Comparison of ENCODE assay signal across 30 cellular contexts in the genomic region with DNA sequence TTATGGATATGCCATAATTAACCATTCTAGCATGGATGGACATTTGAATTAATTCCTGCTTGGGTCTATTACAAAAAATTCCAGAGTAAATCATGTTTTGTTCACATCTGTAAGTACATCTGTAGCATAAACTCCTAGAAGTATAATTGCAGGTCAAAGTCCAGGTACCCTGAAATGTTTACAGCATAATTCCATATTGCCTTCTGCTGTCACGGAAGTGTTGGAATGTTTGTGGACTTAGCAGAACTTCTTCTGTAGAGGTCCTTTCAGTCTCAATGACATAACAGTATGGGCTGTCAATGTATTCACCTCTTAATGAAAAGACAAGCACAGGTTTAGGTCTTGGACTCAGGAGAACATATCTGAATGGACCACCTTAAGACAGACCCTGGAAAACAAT. TPM values are rescaled to one million over a fixed set of nuclear protein-coding genes. Genes with fewer than 3 reads are reported as not detected.
"Had no signal": no experiment of that assay in that cellular context is flagged by ENCODE, and none has a peak within 500 bp of the region (broad histone marks: within the 10 kb centered on the region; RNA-seq: fewer than 3 reads in every experiment).

No MANE protein-coding gene starts in this region.

- H3K27me3 ChIP-seq: ascending aorta, cardiac muscle cell had no signal

- H3K4me1 ChIP-seq: ascending aorta had no signal

- H3K4me3 ChIP-seq: ascending aorta, cardiac muscle cell had no signal

- H3K27ac ChIP-seq: ascending aorta, cardiac muscle cell, VCaP had no signal

- H3K36me3 ChIP-seq: ascending aorta, cardiac muscle cell had no signal

- FAIRE-seq: bronchial epithelial cell had no signal

- H3K9me3 ChIP-seq: ascending aorta had no signal

- DNase-seq: activated B cell treated with CpG ODN at 0.5 μM for 24 hours; activated CD4-positive, alpha-beta memory T cell treated with anti-CD3 and anti-CD28 coated beads for 36 hours; activated CD4-positive, alpha-beta T cell treated with anti-CD3 and anti-CD28 coated beads for 4 hours; activated CD4-positive, alpha-beta T cell treated with anti-CD3 and anti-CD28 coated beads, Interleukin-2, amount 10 ng/mL, durations not matched to agents 24 days and 14 days; activated CD4-positive, alpha-beta T cell treated with anti-CD3 and anti-CD28 coated beads, Interleukin-2, amount 50 U/mL, for 1 hour; activated CD4-positive, alpha-beta T cell treated with anti-CD3 and anti-CD28 coated beads, Interleukin-2, amount 50 U/mL, for 4 hours; activated CD4-positive, CD25-positive, alpha-beta regulatory T cell treated with anti-CD3 and anti-CD28 coated beads, Interleukin-2, amount 50 U/mL, for 72 hours; activated CD8-positive, alpha-beta memory T cell treated with anti-CD3 and anti-CD28 coated beads, Interleukin-2, amount 50 U/mL, for 4 hours; activated CD8-positive, alpha-beta T cell treated with anti-CD3 and anti-CD28 coated beads for 36 hours; activated effector memory CD4-positive, alpha-beta T cell treated with anti-CD3 and anti-CD28 coated beads, Interleukin-2, amount 50 U/mL, for 16 hours; activated gamma-delta T cell treated with Interleukin-2 at 50 U/mL for 16 hours; activated naive CD4-positive, alpha-beta T cell treated with anti-CD3 and anti-CD28 coated beads, Interleukin-2, amount 10 ng/mL, durations not matched to agents 7 days and 5 days; activated naive CD4-positive, alpha-beta T cell treated with Interleukin-2 at 50 U/mL for 16 hours; activated naive CD8-positive, alpha-beta T cell treated with anti-CD3 and anti-CD28 coated beads, Interleukin-2, amount 10 ng/mL, durations not matched to agents 7 days and 5 days; activated naive CD8-positive, alpha-beta T cell treated with anti-CD3 and anti-CD28 coated beads, Interleukin-2, amount 50 U/mL, for 24 hours; activated T-cell treated with anti-CD3 and anti-CD28 coated beads for 4 hours; activated T-cell treated with anti-CD3 and anti-CD28 coated beads, Interleukin-2, amount 50 U/mL, for 1 hour; activated T-cell treated with anti-CD3 and anti-CD28 coated beads, Interleukin-2, amount 50 U/mL, for 4 hours; activated T-cell treated with anti-CD3 and anti-CD28 coated beads, Interleukin-2, amount 50 U/mL, for 72 hours; amygdala; anterior cingulate cortex; caudate nucleus; T-cell; T-helper 17 cell; T1000 had no signal

RNA-seq across cellular contexts. Expression of gene FAM240B, which starts 1.8 kb away (rescaled TPM):
- polyA plus RNA-seq: adipose tissue, cardiac muscle cell had no signal
